27 cellular contexts compared by ENCODE assay signal in the genomic region with DNA sequence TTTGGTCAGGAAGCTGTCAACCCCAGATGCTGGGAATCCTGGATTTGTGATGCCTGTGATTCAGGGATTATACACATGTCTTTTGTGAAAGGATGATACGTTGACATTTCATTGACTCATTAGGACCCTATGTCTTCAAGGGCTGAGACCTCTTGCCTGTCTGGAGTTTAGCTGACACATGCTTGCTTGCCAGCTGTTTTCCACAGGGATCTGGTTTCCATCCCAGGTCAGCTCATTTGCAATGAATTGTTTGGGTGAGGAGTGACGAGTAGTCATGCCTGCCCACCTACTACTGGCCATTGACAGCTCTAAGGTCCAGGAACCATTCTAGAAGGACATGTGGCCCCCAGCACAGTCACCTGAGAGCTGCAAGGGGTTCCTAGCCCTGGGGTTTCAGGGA.
"Had no signal": no experiment of that assay in that cellular context is flagged by ENCODE, and none has a peak within 500 bp of the region (broad histone marks: within the 10 kb centered on the region; RNA-seq: fewer than 3 reads in every experiment).

No MANE protein-coding gene starts in this region.

- H3K9me3 ChIP-seq: ovary, psoas muscle, right lobe of liver, sigmoid colon, stomach, thoracic aorta, thyroid gland, tibial nerve, upper lobe of left lung, vagina had no signal

- H3K27me3 ChIP-seq: neural progenitor cell, ovary, right lobe of liver, sigmoid colon, stomach, thyroid gland, tibial nerve, upper lobe of left lung, vagina had no signal

- H3K36me3 ChIP-seq: neural progenitor cell, ovary, right lobe of liver, sigmoid colon, stomach, thoracic aorta, thyroid gland, tibial nerve, upper lobe of left lung, vagina had no signal

- H3K4me3 Mint-ChIP-seq: nephron; stimulated activated effector memory CD8-positive, alpha-beta T cell treated with anti-CD3 and anti-CD28 coated beads, Interleukin-12 subunit alpha, Interleukin-12 subunit beta, amount 100 ng/mL, for 72 hours; stimulated activated naive B cell treated with anti-CD40 and anti-IgM and Interleukin-4, amounts not matched to agents 10 μg/mL and 1 μg/mL and 100 μg/mL, for 72 hours; stimulated activated naive CD8-positive, alpha-beta T cell treated with anti-CD3 and anti-CD28 coated beads, Interleukin-15, Interleukin-2, amounts not matched to agents 100 ng/mL and 50 ng/mL, for 24 hours had no signal

- H3K9me3 Mint-ChIP-seq: nephron; neural progenitor cell; stimulated activated effector memory CD8-positive, alpha-beta T cell treated with anti-CD3 and anti-CD28 coated beads, Interleukin-12 subunit alpha, Interleukin-12 subunit beta, amount 100 ng/mL, for 72 hours; stimulated activated naive CD8-positive, alpha-beta T cell treated with anti-CD3 and anti-CD28 coated beads, Interleukin-15, Interleukin-2, amounts not matched to agents 100 ng/mL and 50 ng/mL, for 24 hours had no signal

- H3K4me1 Mint-ChIP-seq: nephron; stimulated activated naive B cell treated with anti-CD40 and anti-IgM and Interleukin-4, amounts not matched to agents 10 μg/mL and 1 μg/mL and 100 μg/mL, for 72 hours had no signal

- H3K4me3 ChIP-seq: neural progenitor cell, ovary, psoas muscle, right lobe of liver, sigmoid colon, stomach, thoracic aorta, thyroid gland, tibial nerve, upper lobe of left lung, vagina had no signal

- H3K27ac ChIP-seq: neural progenitor cell, ovary, parathyroid adenoma, psoas muscle, right lobe of liver, sigmoid colon, stomach, thoracic aorta, thyroid gland, tibial nerve, upper lobe of left lung, vagina had no signal

- DNase-seq: occipital lobe; ovary; posterior cingulate gyrus; psoas muscle; right cardiac atrium; right lobe of liver; sigmoid colon; small intestine; stimulated activated CD4-positive, alpha-beta T cell treated with anti-CD3 and anti-CD28 coated beads, Interleukin-15, amount 100 ng/mL, for 24 hours; stimulated activated CD4-positive, alpha-beta T cell treated with anti-CD3 and anti-CD28 coated beads, Interleukin-2, amount 100 ng/mL, for 24 hours; stimulated activated CD4-positive, alpha-beta T cell treated with anti-CD3 and anti-CD28 coated beads, Interleukin-2, amount 100 ng/mL, for 48 hours; stimulated activated CD4-positive, alpha-beta T cell treated with anti-CD3 and anti-CD28 coated beads, Interleukin-4, amount 100 ng/mL, for 24 hours; stimulated activated naive B cell treated with anti-CD40 and anti-IgM and Interleukin-4, amounts not matched to agents 10 μg/mL and 1 μg/mL and 100 μg/mL, for 72 hours; stimulated activated naive CD4-positive, alpha-beta T cell treated with Interleukin-2 at 50 U/mL for 16 hours; stomach; thyroid gland; trophoblast cell; upper lobe of left lung had no signal

- H3K27ac Mint-ChIP-seq: nephron; progenitor cell of endocrine pancreas; stimulated activated effector memory CD8-positive, alpha-beta T cell treated with anti-CD3 and anti-CD28 coated beads, Interleukin-12 subunit alpha, Interleukin-12 subunit beta, amount 100 ng/mL, for 72 hours; stimulated activated naive B cell treated with anti-CD40 and anti-IgM and Interleukin-4, amounts not matched to agents 10 μg/mL and 1 μg/mL and 100 μg/mL, for 72 hours; stimulated activated naive CD8-positive, alpha-beta T cell treated with anti-CD3 and anti-CD28 coated beads, Interleukin-15, Interleukin-2, amounts not matched to agents 100 ng/mL and 50 ng/mL, for 24 hours had no signal

- H3K4me1 ChIP-seq: neural progenitor cell, parathyroid adenoma, psoas muscle, right lobe of liver, sigmoid colon, stomach, tibial nerve, upper lobe of left lung, vagina had no signal

- H3K27me3 Mint-ChIP-seq: progenitor cell of endocrine pancreas had no signal

- H3K36me3 Mint-ChIP-seq: neural progenitor cell; stimulated activated effector memory CD8-positive, alpha-beta T cell treated with anti-CD3 and anti-CD28 coated beads, Interleukin-12 subunit alpha, Interleukin-12 subunit beta, amount 100 ng/mL, for 72 hours; stimulated activated naive B cell treated with anti-CD40 and anti-IgM and Interleukin-4, amounts not matched to agents 10 μg/mL and 1 μg/mL and 100 μg/mL, for 72 hours had no signal
